11 cellular contexts compared by ENCODE assay signal in genomic region chr18:45828917-45829811, GRCh38. TPM values are rescaled to one million over a fixed set of nuclear protein-coding genes. Genes with fewer than 3 reads are reported as not detected.
DNase-seq lines count a peak whose midpoint lies in the region; ATAC-seq lines count a peak whose summit lies in the region.
"Had no signal": no experiment of that assay in that cellular context is flagged by ENCODE, and none has a peak within 500 bp of the region (broad histone marks: within the 10 kb centered on the region; RNA-seq: fewer than 3 reads in every experiment).

No MANE protein-coding gene starts in this region.

- no peak overlapping the region for H3K27ac Mint-ChIP-seq in activated naive CD4-positive, alpha-beta T cell treated with anti-CD3 and anti-CD28 coated beads, Interleukin-2, amount 50 U/mL, for 72 hours
- H3K27ac Mint-ChIP-seq: activated CD8-positive, alpha-beta T cell treated with anti-CD3 and anti-CD28 coated beads, Interleukin-2, amount 10 ng/mL, durations not matched to agents 7 days and 5 days had no signal

- H3K27me3 ChIP-seq in skeletal muscle satellite cell (ENCODE audit: control insufficient read depth, insufficient read depth, low read length), result no peaks in the 10 kb centered on the region

- H3K9ac ChIP-seq in skeletal muscle satellite cell (ENCODE audit: low read depth, low read length), result peak overlapping the region; percentile 76

- H3K36me3 Mint-ChIP-seq in activated naive CD4-positive, alpha-beta T cell treated with anti-CD3 and anti-CD28 coated beads, Interleukin-2, amount 50 U/mL, for 72 hours, result no peaks in the 10 kb centered on the region

- H3K9me3 Mint-ChIP-seq in activated naive CD4-positive, alpha-beta T cell treated with anti-CD3 and anti-CD28 coated beads, Interleukin-2, amount 50 U/mL, for 72 hours, result no peaks in the 10 kb centered on the region
- H3K9me3 Mint-ChIP-seq: neural crest cell had no signal

- no peak overlapping the region for H3K4me3 ChIP-seq in skeletal muscle satellite cell (ENCODE audit: low read length)

- DNase-seq in HT-29 (ENCODE audit: low spot score) (peak; percentile 83), SKM-1 treated with dmso at 0.1 percent for 144 hours (lab: John Stamatoyannopoulos, UW; ENCODE audit: unreplicated experiment) (peak; percentile 20), iPS-NIHi11 (ENCODE audit: low spot score) (peak; percentile 63), GM19240 (ENCODE audit: insufficient read length, low spot score) (no peak), caudate nucleus (lab: John Stamatoyannopoulos, UW) (no peak)
- DNase-seq in activated naive CD4-positive, alpha-beta T cell treated with anti-CD3 and anti-CD28 coated beads, Interleukin-2, amount 50 U/mL, for 72 hours (ENCODE audit: low spot score in 2 of 2), result no peak
- DNase-seq: activated CD8-positive, alpha-beta T cell treated with anti-CD3 and anti-CD28 coated beads, Interleukin-2, amount 10 ng/mL, durations not matched to agents 7 days and 5 days; NCI-H1092 had no signal

- H3K36me3 ChIP-seq in skeletal muscle satellite cell (ENCODE audit: insufficient read depth, low read length), result no peaks in the 10 kb centered on the region

- H3K9me3 ChIP-seq in skeletal muscle satellite cell (replicated peaks; ENCODE audit: low read length), result no peaks in the 10 kb centered on the region

- no peak overlapping the region for H3K27ac ChIP-seq in caudate nucleus (ENCODE audit: low read depth, low read length)

- ATAC-seq in GM21576 (IDR thresholded peaks at IDR 0.05; ENCODE audit: unreplicated experiment), result no peak
- no peak for ATAC-seq in activated naive CD4-positive, alpha-beta T cell treated with anti-CD3 and anti-CD28 coated beads, Interleukin-2, amount 50 U/mL, for 72 hours
- ATAC-seq: activated CD8-positive, alpha-beta T cell treated with anti-CD3 and anti-CD28 coated beads, Interleukin-2, amount 10 ng/mL, durations not matched to agents 7 days and 5 days had no signal

- H3K4me2 ChIP-seq in skeletal muscle satellite cell (ENCODE audit: low read length), result no peak overlapping the region

- H3K4me1 ChIP-seq in skeletal muscle satellite cell (ENCODE audit: control insufficient read depth, insufficient read depth, low read length), result peaks cover 51% of the 10 kb centered on the region

RNA-seq across cellular contexts. Expression of gene SIGLEC15, which starts 3.7 kb away (rescaled TPM):
- total RNA-seq in HT-29 (2014; rRNA removed; shearing (Covaris generic)), result 3.5 and 5.5 TPM in 2 replicates
- total RNA-seq in skeletal muscle satellite cell (2012; rRNA removed), result 1.7 and 3.3 TPM in 2 replicates
- not detected for total RNA-seq in activated naive CD4-positive, alpha-beta T cell treated with anti-CD3 and anti-CD28 coated beads, Interleukin-2, amount 50 U/mL, for 72 hours
- total RNA-seq: activated CD8-positive, alpha-beta T cell treated with anti-CD3 and anti-CD28 coated beads, Interleukin-2, amount 10 ng/mL, durations not matched to agents 7 days and 5 days; neural crest cell had no signal

Comparison
In these comparisons a context has a peak if more than half of its experiments do, and no peak if none do; other contexts are left out.
1. DNase-seq: peak in HT-29 (single experiment), SKM-1 treated with dmso at 0.1 percent for 144 hours (single experiment) and iPS-NIHi11 (single experiment); none in GM19240 (single experiment), caudate nucleus (0 of 61) and activated naive CD4-positive, alpha-beta T cell treated with anti-CD3 and anti-CD28 coated beads, Interleukin-2, amount 50 U/mL, for 72 hours (0 of 2).